In the genomic region with DNA sequence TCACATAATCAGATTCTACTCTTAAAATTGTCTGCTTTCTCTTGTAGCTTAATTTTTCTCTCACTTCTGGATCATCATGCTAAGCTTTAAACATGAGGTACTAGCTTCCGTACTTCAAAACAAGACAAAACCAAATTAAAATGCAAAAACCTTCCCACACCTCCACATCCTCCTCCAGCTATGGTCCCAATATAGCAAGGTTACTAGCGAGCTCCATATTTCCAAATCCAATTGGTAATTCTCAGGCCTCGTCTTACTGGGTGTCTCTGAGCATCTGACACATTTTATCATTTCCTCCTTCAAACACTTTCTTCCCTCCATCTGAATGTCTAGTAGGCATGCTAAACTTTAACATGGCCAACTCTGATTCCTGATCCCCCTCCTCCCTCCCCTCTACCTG, we compare ENCODE assay signal across 26 cellular contexts. TPM values are rescaled to one million over a fixed set of nuclear protein-coding genes. Genes with fewer than 3 reads are reported as not detected.
DNase-seq lines count a peak whose midpoint lies in the region; ATAC-seq, FAIRE-seq and TF ChIP-seq lines count a peak whose summit lies in the region.
"Had no signal": no experiment of that assay in that cellular context is flagged by ENCODE, and none has a peak within 500 bp of the region (broad histone marks: within the 10 kb centered on the region; RNA-seq: fewer than 3 reads in every experiment).

No MANE protein-coding gene starts in this region.

- H2BK15ac ChIP-seq in H1 (ENCODE audit: low read length): no peak overlapping the region

- TF ChIP-seq CTCF in OCI-LY7 (conservative IDR thresholded peaks at IDR 0.05; ENCODE audit: low read length) (no peak), H1 (IDR thresholded peaks at IDR 0.05; ENCODE audit: control extremely low read depth in 1 of 3, insufficient read depth in 1 of 3, low read depth in 1 of 3, low read length in 3 of 3) (no peak), body of pancreas (IDR thresholded peaks at IDR 0.05) (no peak)

- no peak for FAIRE-seq in H1 (lab: Jason Lieb, UNC)
- FAIRE-seq: GM12878 had no signal

- WGBS in H1 (ENCODE audit: extremely low coverage in 1 of 2, insufficient coverage in 1 of 2, insufficient read length in 1 of 2, insufficient replicate concordance in 2 of 2, low coverage in 1 of 2, low lambda C conversion rate in 2 of 2, missing lambda C conversion rate in 1 of 2), 2 experiments: 84% methylated on average over 3 of the region's 3 CpGs; no CpG with 5 or more reads in 1 of the 2 experiments
- 92 to 94% methylated on average over 3 of the region's 3 CpGs for WGBS in body of pancreas, 2 donors

- no peak overlapping the region for H3K23ac ChIP-seq in H1 (ENCODE audit: insufficient read length)

- DNase-seq in OCI-LY7 (ENCODE audit: low spot score) (no peak), H1 (ENCODE audit: low read depth in 1 of 2, low spot score in 2 of 2) (no peak), body of pancreas (no peak), Ammon's horn (ENCODE audit: low spot score) (no peak)
- DNase-seq: 8988T; ACHN; Caco-2; CD8-positive, alpha-beta T cell; EL; GDM1; MV-4-11; NCI-H2029; NCI-H446 treated with DMSO at 0.1 percent for 48 hours; NCI-H526; NCI-H82; NK-92 treated with Interleukin-12 subunit alpha and Interleukin-12 subunit beta, amount 100 ng/mL, for 24 hours; PC-9; SJCRH30 had no signal

- H4K8ac ChIP-seq in H1 (ENCODE audit: extremely low read depth, insufficient read depth, low read length): no peak overlapping the region

- peak overlapping the region; percentile 16 for H3K4me3 Mint-ChIP-seq in stimulated activated memory B cell treated with anti-CD40 and anti-IgM and Interleukin-4, amounts not matched to agents 10 μg/mL and 1 μg/mL and 100 μg/mL, for 72 hours
- H3K4me3 Mint-ChIP-seq: CD8-positive, alpha-beta T cell had no signal

- 0 out of 2 replicates have a peak overlapping the region, but pooled peaks have one; percentile 6 for H2AK5ac ChIP-seq in H1 (ENCODE audit: low read depth, low read length)

- TF ChIP-seq EP300 in H1 (IDR thresholded peaks at IDR 0.05; ENCODE audit: borderline replicate concordance in 1 of 2, low read depth in 2 of 2, low read length in 2 of 2): no peak

- peak overlapping the region; percentile 60; the same call in 1 of the 2 replicates for H3K4me2 ChIP-seq in BLaER1
- H3K4me2 ChIP-seq in OCI-LY7 (ENCODE audit: low read length): no peak overlapping the region
- no peak overlapping the region for H3K4me2 ChIP-seq in H1 (ENCODE audit: insufficient read depth in 1 of 2, low read depth in 2 of 2, low read length in 2 of 2)
- H3K4me2 ChIP-seq: PC-9 had no signal

- peak overlapping the region; percentile 86; the same call in 1 of the 2 replicates for H2AFZ ChIP-seq in OCI-LY7 (ENCODE audit: low read length)
- no peak overlapping the region for H2AFZ ChIP-seq in H1 (ENCODE audit: low read length)
- H2AFZ ChIP-seq: PC-9 had no signal

- H3K27me3 ChIP-seq in BLaER1 (no peaks in the 10 kb centered on the region), H1 (replicated peaks in 1 of 4; ENCODE audit: control insufficient read depth in 3 of 4, extremely low read depth in 1 of 4, insufficient read depth in 3 of 4, low read length in 3 of 4) (no peaks in the 10 kb centered on the region), body of pancreas (no peaks in the 10 kb centered on the region)
- H3K27me3 ChIP-seq: SJCRH30 had no signal

- ATAC-seq in stimulated activated memory B cell treated with anti-CD40 and anti-IgM and Interleukin-4, amounts not matched to agents 10 μg/mL and 1 μg/mL and 100 μg/mL, for 72 hours: no peak
- no peak for ATAC-seq in HG02852 (IDR thresholded peaks at IDR 0.05; ENCODE audit: unreplicated experiment)
- ATAC-seq in body of pancreas: no peak
- ATAC-seq: CD8-positive, alpha-beta T cell; GM12878; HCT116; Right ventricle myocardium inferior; SK-N-SH treated with all-trans-retinoic acid at 6 μM for 48 hours had no signal

- H3K23me2 ChIP-seq in H1 (ENCODE audit: low read depth, low read length): no peaks in the 10 kb centered on the region; the same call in 1 of the 2 replicates

- no peaks in the 10 kb centered on the region for H3K9me3 ChIP-seq in BLaER1
- no peaks in the 10 kb centered on the region for H3K9me3 ChIP-seq in OCI-LY7 (ENCODE audit: low read length)
- no peaks in the 10 kb centered on the region for H3K9me3 ChIP-seq in H1 (ENCODE audit: insufficient read depth in 2 of 2, low read depth in 1 of 2, low read length in 1 of 2)
- no peaks in the 10 kb centered on the region for H3K9me3 ChIP-seq in body of pancreas
- H3K9me3 ChIP-seq: Caco-2, SJCRH30 had no signal

- H3K36me3 Mint-ChIP-seq in stimulated activated memory B cell treated with anti-CD40 and anti-IgM and Interleukin-4, amounts not matched to agents 10 μg/mL and 1 μg/mL and 100 μg/mL, for 72 hours: no peaks in the 10 kb centered on the region
- H3K36me3 Mint-ChIP-seq: CD8-positive, alpha-beta T cell had no signal

- no peaks in the 10 kb centered on the region for H3K79me2 ChIP-seq in OCI-LY7 (ENCODE audit: insufficient read depth, low read depth, low read length)
- no peaks in the 10 kb centered on the region for H3K79me2 ChIP-seq in H1 (ENCODE audit: control insufficient read depth in 1 of 2, insufficient read depth in 2 of 2, low read length in 2 of 2)

- POLR2A ChIA-PET in OCI-LY7 (lab: Charles Lee): interaction anchor here (0.6 to 1.1 kb wide), 8 partner anchors 9 to 1051 kb away, joined by 3 to 6 read pairs (median 3); partner anchors contain the start of gene VRK1
- POLR2A ChIA-PET in H1 (lab: Charles Lee; ENCODE audit: partially characterized antibody): no interaction called here

- H3K14ac ChIP-seq in H1 (ENCODE audit: insufficient read length): no peak overlapping the region

- no peak overlapping the region for H2BK120ac ChIP-seq in H1 (replicated peaks; ENCODE audit: low read depth, low read length)

- H3K9ac ChIP-seq in BLaER1 (no peak overlapping the region), H1 (replicated peaks in 1 of 4; ENCODE audit: extremely low read depth in 1 of 4, low read depth in 3 of 4, low read length in 3 of 4) (no peak overlapping the region)

- H3K56ac ChIP-seq in H1 (replicated peaks; ENCODE audit: insufficient read length, low read depth, low read length): no peak overlapping the region

- H3K9me2 ChIP-seq in OCI-LY7 (ENCODE audit: insufficient read depth, low read length): no peaks in the 10 kb centered on the region

- H3K4me1 Mint-ChIP-seq in stimulated activated memory B cell treated with anti-CD40 and anti-IgM and Interleukin-4, amounts not matched to agents 10 μg/mL and 1 μg/mL and 100 μg/mL, for 72 hours: peaks cover 55% of the 10 kb centered on the region

- no peak overlapping the region for H3K4ac ChIP-seq in H1 (replicated peaks; ENCODE audit: insufficient read length, low read depth, low read length)

- H4K20me1 ChIP-seq in BLaER1 (no peaks in the 10 kb centered on the region), OCI-LY7 (ENCODE audit: insufficient read depth, low read length) (no peaks in the 10 kb centered on the region), H1 (replicated peaks in 1 of 2; ENCODE audit: control insufficient read depth in 1 of 2, insufficient read depth in 2 of 2, low read length in 2 of 2) (no peaks in the 10 kb centered on the region)

- H3K27me3 Mint-ChIP-seq in stimulated activated memory B cell treated with anti-CD40 and anti-IgM and Interleukin-4, amounts not matched to agents 10 μg/mL and 1 μg/mL and 100 μg/mL, for 72 hours: no peaks in the 10 kb centered on the region

- no peak overlapping the region for H3K27ac ChIP-seq in BLaER1
- no peak overlapping the region for H3K27ac ChIP-seq in OCI-LY7 (ENCODE audit: low read depth, low read length, poor library complexity, severe bottlenecking)
- no peak overlapping the region for H3K27ac ChIP-seq in H1 (ENCODE audit: low read depth, low read length)
- H3K27ac ChIP-seq in body of pancreas: no peak overlapping the region
- H3K27ac ChIP-seq: C4-2B, PC-9, SJCRH30 had no signal

- no peaks in the 10 kb centered on the region for H3K36me3 ChIP-seq in BLaER1
- H3K36me3 ChIP-seq in OCI-LY7 (ENCODE audit: insufficient read depth, low read length): no peaks in the 10 kb centered on the region
- no peaks in the 10 kb centered on the region for H3K36me3 ChIP-seq in H1 (ENCODE audit: control insufficient read depth in 2 of 4, insufficient read depth in 4 of 4, low read length in 3 of 4)
- H3K36me3 ChIP-seq in body of pancreas (replicated peaks in 1 of 2; ENCODE audit: insufficient read depth in 1 of 2, low read depth in 2 of 2): no peaks in the 10 kb centered on the region
- H3K36me3 ChIP-seq: SJCRH30 had no signal

- H3K18ac ChIP-seq in H1 (ENCODE audit: extremely low read depth, low read length): no peak overlapping the region

- no peak overlapping the region for H2BK12ac ChIP-seq in H1 (ENCODE audit: low read depth, low read length)

- intact Hi-C loops in OCI-LY7 (cut with micrococcal nuclease; ENCODE audit: unreplicated experiment): no loop called here
- intact Hi-C loops in body of pancreas (cut with DNase I): no loop called here

- TF ChIP-seq POLR2A in H1 (IDR thresholded peaks at IDR 0.05; ENCODE audit: control extremely low read depth in 1 of 2, low read depth in 2 of 2, low read length in 2 of 2): no peak
- TF ChIP-seq POLR2A in body of pancreas (IDR thresholded peaks at IDR 0.05): no peak

- no peak overlapping the region for H4K5ac ChIP-seq in H1 (ENCODE audit: insufficient read length, low read depth, low read length)

- no peaks in the 10 kb centered on the region for H3K79me1 ChIP-seq in H1 (ENCODE audit: low read depth, low read length)

- peak overlapping the region; percentile 86 for H3K27ac Mint-ChIP-seq in stimulated activated memory B cell treated with anti-CD40 and anti-IgM and Interleukin-4, amounts not matched to agents 10 μg/mL and 1 μg/mL and 100 μg/mL, for 72 hours
- H3K27ac Mint-ChIP-seq: CD8-positive, alpha-beta T cell had no signal

- no peak overlapping the region for H2BK5ac ChIP-seq in H1 (ENCODE audit: low read depth, low read length)

- BruUV-seq in OCI-LY7 (replicated peaks; lab: Mats Ljungman, UMichigan): no TSS peak

- TF ChIP-seq RAD21 in H1 (IDR thresholded peaks at IDR 0.05 in 1 of 2, conservative IDR thresholded peaks at IDR 0.05 in 1 of 2; ENCODE audit: low read depth in 2 of 2, low read length in 2 of 2): no peak

- no peaks in the 10 kb centered on the region for H3K9me3 Mint-ChIP-seq in stimulated activated memory B cell treated with anti-CD40 and anti-IgM and Interleukin-4, amounts not matched to agents 10 μg/mL and 1 μg/mL and 100 μg/mL, for 72 hours
- H3K9me3 Mint-ChIP-seq: CD8-positive, alpha-beta T cell had no signal

- H3K4me1 ChIP-seq in BLaER1 (peaks cover 56% of the 10 kb centered on the region), OCI-LY7 (ENCODE audit: insufficient read depth, low read length, poor library complexity, severe bottlenecking) (peaks cover 24% of the 10 kb centered on the region), H1 (replicated peaks in 1 of 4; ENCODE audit: control insufficient read depth in 3 of 4, insufficient read depth in 4 of 4, low read length in 3 of 4) (no peaks in the 10 kb centered on the region), body of pancreas (no peaks in the 10 kb centered on the region)
- H3K4me1 ChIP-seq: Caco-2, SJCRH30 had no signal

- peak overlapping the region; percentile 49 for H4K91ac ChIP-seq in H1 (replicated peaks; ENCODE audit: insufficient read length, low read length)

- H3K4me3 ChIP-seq in BLaER1 (no peak overlapping the region), OCI-LY7 (ENCODE audit: low read depth, low read length, poor library complexity, severe bottlenecking) (no peak overlapping the region), H1 (ENCODE audit: extremely low read depth in 1 of 4, insufficient read depth in 2 of 4, low read depth in 3 of 4, low read length in 4 of 4) (no peak overlapping the region), body of pancreas (no peak overlapping the region)
- H3K4me3 ChIP-seq: GM12878, PC-9, SJCRH30 had no signal

- H2BK20ac ChIP-seq in H1 (ENCODE audit: low read length): no peak overlapping the region

- CTCF ChIA-PET in OCI-LY7 (lab: Charles Lee; ENCODE audit: unreplicated experiment): no interaction called here
- CTCF ChIA-PET in H1 (lab: Charles Lee; ENCODE audit: partially characterized antibody): no interaction called here

RNA-seq across cellular contexts. Expression of gene PAPOLA, which starts 7.9 kb away (rescaled TPM):
- 80.1 and 99.3 TPM in 2 replicates for total RNA-seq in OCI-LY7 (2014; rRNA removed; shearing (Covaris generic))
- total RNA-seq in OCI-LY7 (2022) (197 and 202 TPM in 2 replicates), body of pancreas (100 to 1,000 TPM; 122 to 163 TPM)
- total RNA-seq in H1 (2021; fragmentation: NEBNext Ultra II Directional; extraction: Animal tissue kit (Norgen Biotek cat#: 25700)): 234 and 239 TPM in 2 replicates
- 81.9 and 163 TPM in 2 replicates for polyA plus RNA-seq in H1 (2011; rRNA removed)
- 143 TPM for polyA plus RNA-seq in H1 (2011; cell fraction: cytosol; rRNA removed)
- 102 TPM for polyA plus RNA-seq in H1 (2011; cell fraction: nucleus; rRNA removed)
- 87.2 to 138 TPM (median 129 TPM) in 4 replicates for polyA plus RNA-seq in H1 (2012, experiment 1 of 2)
- polyA plus RNA-seq in H1 (2012, experiment 2 of 2): 12.7 TPM
- polyA plus RNA-seq in H1 (2013, experiment 1 of 2): 143 TPM
- polyA plus RNA-seq in H1 (2013, experiment 2 of 2): 150 TPM
- 330 and 489 TPM in 2 replicates for polyA minus RNA-seq in H1 (2011; rRNA and poly(A)+ RNA removed)
- 147 TPM for polyA minus RNA-seq in H1 (2011; cell fraction: cytosol; rRNA and poly(A)+ RNA removed)
- polyA minus RNA-seq in H1 (2011; cell fraction: nucleus; rRNA and poly(A)+ RNA removed): 349 TPM
